Comparison of ENCODE assay signal across 1 cellular context in the genomic region with DNA sequence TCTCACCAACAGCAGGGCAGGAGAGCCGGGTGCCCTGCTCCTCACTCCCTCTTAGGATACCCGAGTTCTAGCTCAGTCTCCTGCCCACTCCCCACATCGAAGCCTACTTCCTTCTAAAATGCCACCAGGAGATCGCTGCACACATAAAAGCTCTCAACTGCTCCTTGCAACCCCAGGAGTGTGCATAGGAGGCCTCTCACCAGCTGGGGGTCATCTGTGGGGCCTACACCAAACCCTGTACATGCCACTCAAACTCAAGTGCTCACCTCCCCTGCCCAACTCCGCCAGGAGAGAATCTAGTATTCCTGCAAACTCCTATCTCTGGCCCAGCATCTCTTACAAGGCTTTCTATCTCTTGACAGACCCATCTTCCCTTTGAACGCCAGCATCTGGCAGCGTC.
TF ChIP-seq lines count a peak whose summit lies in the region.

No MANE protein-coding gene starts in this region.

TF ChIP-seq in GM12878, 131 proteins besides CTCF, POLR2A, EP300 and RAD21:
- TF ChIP-seq STAT1 (conservative IDR thresholded peaks at IDR 0.05): no peak
- no peak for TF ChIP-seq ZNF687 (IDR thresholded peaks at IDR 0.05)
- TF ChIP-seq, protein P1, sequence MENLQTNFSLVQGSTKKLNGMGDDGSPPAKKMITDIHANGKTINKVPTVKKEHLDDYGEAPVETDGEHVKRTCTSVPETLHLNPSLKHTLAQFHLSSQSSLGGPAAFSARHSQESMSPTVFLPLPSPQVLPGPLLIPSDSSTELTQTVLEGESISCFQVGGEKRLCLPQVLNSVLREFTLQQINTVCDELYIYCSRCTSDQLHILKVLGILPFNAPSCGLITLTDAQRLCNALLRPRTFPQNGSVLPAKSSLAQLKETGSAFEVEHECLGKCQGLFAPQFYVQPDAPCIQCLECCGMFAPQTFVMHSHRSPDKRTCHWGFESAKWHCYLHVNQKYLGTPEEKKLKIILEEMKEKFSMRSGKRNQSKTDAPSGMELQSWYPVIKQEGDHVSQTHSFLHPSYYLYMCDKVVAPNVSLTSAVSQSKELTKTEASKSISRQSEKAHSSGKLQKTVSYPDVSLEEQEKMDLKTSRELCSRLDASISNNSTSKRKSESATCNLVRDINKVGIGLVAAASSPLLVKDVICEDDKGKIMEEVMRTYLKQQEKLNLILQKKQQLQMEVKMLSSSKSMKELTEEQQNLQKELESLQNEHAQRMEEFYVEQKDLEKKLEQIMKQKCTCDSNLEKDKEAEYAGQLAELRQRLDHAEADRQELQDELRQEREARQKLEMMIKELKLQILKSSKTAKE (IDR thresholded peaks at IDR 0.05; ENCODE audit: low read depth, poor library complexity, severe bottlenecking): no peak
- no peak for TF ChIP-seq NR2C1 (IDR thresholded peaks at IDR 0.05)
- no peak for TF ChIP-seq CHD4 (IDR thresholded peaks at IDR 0.05)
- TF ChIP-seq RB1 (IDR thresholded peaks at IDR 0.05; ENCODE audit: borderline replicate concordance): no peak
- no peak for TF ChIP-seq ZNF592 (IDR thresholded peaks at IDR 0.05)
- no peak for TF ChIP-seq CBX3 (IDR thresholded peaks at IDR 0.05; ENCODE audit: borderline replicate concordance, low read depth)
- TF ChIP-seq IRF4 (IDR thresholded peaks at IDR 0.05; ENCODE audit: low read depth, low read length): no peak
- no peak for TF ChIP-seq SREBF2 (IDR thresholded peaks at IDR 0.05; ENCODE audit: low read length)
- no peak for TF ChIP-seq MAX (IDR thresholded peaks at IDR 0.05; ENCODE audit: low read depth, low read length)
- no peak for TF ChIP-seq MLLT1 (IDR thresholded peaks at IDR 0.05)
- no peak for TF ChIP-seq POLR2AphosphoS5 (IDR thresholded peaks at IDR 0.05; ENCODE audit: low read length)
- no peak for TF ChIP-seq STAT3 (IDR thresholded peaks at IDR 0.05; ENCODE audit: low read depth, low read length)
- TF ChIP-seq HCFC1 (IDR thresholded peaks at IDR 0.05; ENCODE audit: low read length): no peak
- TF ChIP-seq SREBF1 (IDR thresholded peaks at IDR 0.05; ENCODE audit: low read length): no peak
- TF ChIP-seq RFX5 (IDR thresholded peaks at IDR 0.05; ENCODE audit: low read depth, low read length): no peak
- TF ChIP-seq GABPA (IDR thresholded peaks at IDR 0.05; ENCODE audit: low read depth): no peak
